8 cellular contexts compared by ENCODE assay signal in genomic region chr6:33392168-33392947, GRCh38. TPM values are rescaled to one million over a fixed set of nuclear protein-coding genes. Genes with fewer than 3 reads are reported as not detected.
A peak's percentile ranks its signal among the peaks of the same experiment; 100 is the strongest.
DNase-seq lines count a peak whose midpoint lies in the region; ATAC-seq and TF ChIP-seq lines count a peak whose summit lies in the region.

No MANE protein-coding gene starts in this region.

- no peaks in the 10 kb centered on the region for H3K36me3 ChIP-seq in CD8-positive, alpha-beta memory T cell (ENCODE audit: insufficient read depth, low read length)
- H3K36me3 ChIP-seq in GM23248 (ENCODE audit: low read depth): no peaks in the 10 kb centered on the region
- H3K36me3 ChIP-seq in SJSA1: peaks cover 42% of the 10 kb centered on the region
- H3K36me3 ChIP-seq in esophagus muscularis mucosa: no peaks in the 10 kb centered on the region
- H3K36me3 ChIP-seq in rectal smooth muscle tissue (ENCODE audit: control insufficient read depth, insufficient read depth, low read length): no peaks in the 10 kb centered on the region

- H4K20me1 ChIP-seq in GM23248 (ENCODE audit: insufficient read depth): no peaks in the 10 kb centered on the region

- H3K9ac ChIP-seq in GM23248 (peak overlapping the region; percentile 85), rectal smooth muscle tissue (ENCODE audit: low read length) (peak overlapping the region; percentile 21)

- DNase-seq in CD8-positive, alpha-beta memory T cell: peak in 1 of 5 donors; percentile 35
- DNase-seq in GM23248 (no peak), SJSA1 (ENCODE audit: low read depth in 1 of 2, low spot score in 2 of 2) (peak in 1 of 2 experiments; percentile 51), esophagus muscularis mucosa (ENCODE audit: extremely low spot score) (no peak), hepatic stellate cell (ENCODE audit: low spot score) (no peak)

- H3K79me2 ChIP-seq in GM23248 (ENCODE audit: insufficient read depth): peaks cover 53% of the 10 kb centered on the region

- peak overlapping the region; percentile 72 to 88 (median 86) for H3K4me3 Mint-ChIP-seq in CD8-positive, alpha-beta memory T cell

- peaks cover 13% of the 10 kb centered on the region; the same call in 1 of the 2 replicates for H3F3A ChIP-seq in GM23248 (ENCODE audit: insufficient read depth)

- H3K4me1 ChIP-seq in CD8-positive, alpha-beta memory T cell (ENCODE audit: insufficient read depth, low read length): peaks cover 22% of the 10 kb centered on the region
- H3K4me1 ChIP-seq in GM23248 (ENCODE audit: insufficient read depth) (peaks cover 8% of the 10 kb centered on the region; the same call in 1 of the 2 replicates), SJSA1 (replicated peaks) (peaks cover 34% of the 10 kb centered on the region), esophagus muscularis mucosa (peaks cover 8 to 15% (median 14%) of the 10 kb centered on the region in 4 donors), rectal smooth muscle tissue (ENCODE audit: control insufficient read depth, insufficient read depth, low read length) (peaks cover 9% of the 10 kb centered on the region)

- no peak for TF ChIP-seq EP300 in esophagus muscularis mucosa (IDR thresholded peaks at IDR 0.05)

- H3K4me1 Mint-ChIP-seq in CD8-positive, alpha-beta memory T cell: peaks cover 22 to 37% (median 36%) of the 10 kb centered on the region in 3 donors

- no peaks in the 10 kb centered on the region for H3K9me2 ChIP-seq in GM23248 (ENCODE audit: insufficient read depth)

- peak overlapping the region; percentile 84 for H2AFZ ChIP-seq in GM23248

- no peak for TF ChIP-seq POLR2A in esophagus muscularis mucosa (IDR thresholded peaks at IDR 0.05; ENCODE audit: low read depth)

- H3K27ac ChIP-seq in CD8-positive, alpha-beta memory T cell (ENCODE audit: low read depth, low read length): peak overlapping the region; percentile 79
- H3K27ac ChIP-seq in GM23248 (peak overlapping the region; percentile 77), SJSA1 (peak overlapping the region; percentile 95), esophagus muscularis mucosa (replicated peaks in 1 of 4) (peak overlapping the region; percentile 87 to 92 (median 90)), rectal smooth muscle tissue (ENCODE audit: low read depth, low read length) (peak overlapping the region; percentile 93)

- no peaks in the 10 kb centered on the region for H3K27me3 ChIP-seq in CD8-positive, alpha-beta memory T cell (ENCODE audit: insufficient read depth, low read length, poor library complexity, severe bottlenecking)
- no peaks in the 10 kb centered on the region for H3K27me3 ChIP-seq in GM23248 (replicated peaks; ENCODE audit: insufficient read depth)
- no peaks in the 10 kb centered on the region for H3K27me3 ChIP-seq in SJSA1 (replicated peaks)
- no peaks in the 10 kb centered on the region for H3K27me3 ChIP-seq in esophagus muscularis mucosa
- no peaks in the 10 kb centered on the region for H3K27me3 ChIP-seq in rectal smooth muscle tissue (ENCODE audit: control insufficient read depth, insufficient read depth, low read length)

- peak overlapping the region; percentile 84 for H3K4me2 ChIP-seq in GM23248 (ENCODE audit: unreplicated experiment)

- CTCF ChIA-PET in CD8-positive, alpha-beta memory T cell (lab: Charles Lee): interaction anchor here (1.3 kb wide), 1 partner anchor 17 kb away, joined by 3 read pairs; no protein-coding TSS in a partner anchor

- intact Hi-C loops in esophagus muscularis mucosa (cut with DNase I): loop anchor here (5.0 to 10.0 kb wide), 3 partner anchors 35 to 182 kb away; partner anchors contain the start of gene ZBTB9

- H3K9me3 ChIP-seq in CD8-positive, alpha-beta memory T cell (ENCODE audit: low read length): no peaks in the 10 kb centered on the region
- no peaks in the 10 kb centered on the region for H3K9me3 ChIP-seq in GM23248 (ENCODE audit: low read depth)
- no peaks in the 10 kb centered on the region for H3K9me3 ChIP-seq in SJSA1 (replicated peaks)
- no peaks in the 10 kb centered on the region for H3K9me3 ChIP-seq in esophagus muscularis mucosa

- peak overlapping the region; percentile 75 to 98 (median 98) for H3K27ac Mint-ChIP-seq in CD8-positive, alpha-beta memory T cell

- no peaks in the 10 kb centered on the region for H3K27me3 Mint-ChIP-seq in CD8-positive, alpha-beta memory T cell

- no peak for ATAC-seq in GM19035 (IDR thresholded peaks at IDR 0.05; ENCODE audit: unreplicated experiment)
- ATAC-seq in HG03469 (IDR thresholded peaks at IDR 0.05; ENCODE audit: unreplicated experiment): no peak

- POLR2A ChIA-PET in CD8-positive, alpha-beta memory T cell (lab: Charles Lee): interaction anchor here (1.2 kb wide), 1 partner anchor 26 kb away, joined by 3 read pairs; the partner anchor contains the start of gene CUTA

- TF ChIP-seq CTCF in esophagus muscularis mucosa (IDR thresholded peaks at IDR 0.05): no peak

- 12% methylated on average over 13 of the region's 13 CpGs for WGBS in GM23248 (ENCODE audit: low coverage in 1 of 2, low lambda C conversion rate in 2 of 2, missing lambda C conversion rate in 2 of 2), 2 experiments
- 21% methylated on average over 13 of the region's 13 CpGs for WGBS in esophagus muscularis mucosa

- no peaks in the 10 kb centered on the region for H3K36me3 Mint-ChIP-seq in CD8-positive, alpha-beta memory T cell

- in situ Hi-C loops in GM23248 (cut with MboI): no loop called here

- peak overlapping the region; percentile 78 for H3K4me3 ChIP-seq in CD8-positive, alpha-beta memory T cell (ENCODE audit: low read length)
- H3K4me3 ChIP-seq in GM23248 (peak overlapping the region; percentile 84), SJSA1 (peak overlapping the region; percentile 78), esophagus muscularis mucosa (peak overlapping the region; percentile 56 to 69 (median 58)), rectal smooth muscle tissue (ENCODE audit: low read length) (peak overlapping the region; percentile 86)

- H3K9me3 Mint-ChIP-seq in CD8-positive, alpha-beta memory T cell: no peaks in the 10 kb centered on the region

RNA-seq across cellular contexts. Expression of gene KIFC1, which starts 0.7 kb away (rescaled TPM):
- 10 to 100 TPM; 51.6 to 52.7 TPM for total RNA-seq in CD8-positive, alpha-beta memory T cell
- 0.39 TPM for polyA plus RNA-seq in CD8-positive, alpha-beta memory T cell
- total RNA-seq in GM23248 (2014; rRNA removed; shearing (Covaris generic)): 14.4 and 14.5 TPM in 2 replicates
- polyA plus RNA-seq in GM23248 (2016; fragmentation: Nextera tagmentation; extraction: Ambion mirVana): 3.9 and 4.0 TPM in 2 replicates
- 95.5 and 120 TPM in 2 replicates for total RNA-seq in SJSA1 (2014; rRNA removed; shearing (Covaris generic))
- total RNA-seq in esophagus muscularis mucosa: 1 to 10 TPM in 1 of 4 donors, under 1 TPM in 2, not detected in 1; 0.39 to 1.1 (median 0.42) TPM

RNA-seq across cellular contexts. Expression of gene PHF1, which starts 18.5 kb away (rescaled TPM):
- total RNA-seq in CD8-positive, alpha-beta memory T cell: 10 to 100 TPM; 38.5 to 43.3 TPM
- polyA plus RNA-seq in CD8-positive, alpha-beta memory T cell: 76.5 TPM
- total RNA-seq in GM23248 (2014; rRNA removed; shearing (Covaris generic)): 39.8 and 44.9 TPM in 2 replicates
- 24.5 TPM in 2 replicates for polyA plus RNA-seq in GM23248 (2016; fragmentation: Nextera tagmentation; extraction: Ambion mirVana)
- total RNA-seq in SJSA1 (2014; rRNA removed; shearing (Covaris generic)): 15.9 and 23.2 TPM in 2 replicates
- 10 to 100 TPM; 68.5 to 91.5 (median 84.9) TPM for total RNA-seq in esophagus muscularis mucosa

RNA-seq across cellular contexts. Expression of gene CUTA, which starts 25.5 kb away (rescaled TPM):
- 100 to 1,000 TPM; 149 to 164 TPM for total RNA-seq in CD8-positive, alpha-beta memory T cell
- polyA plus RNA-seq in CD8-positive, alpha-beta memory T cell: 451 TPM
- total RNA-seq in GM23248 (2014; rRNA removed; shearing (Covaris generic)): 197 and 204 TPM in 2 replicates
- polyA plus RNA-seq in GM23248 (2016; fragmentation: Nextera tagmentation; extraction: Ambion mirVana): 397 and 404 TPM in 2 replicates
- 201 and 341 TPM in 2 replicates for total RNA-seq in SJSA1 (2014; rRNA removed; shearing (Covaris generic))
- 100 to 1,000 TPM; 109 to 136 (median 123) TPM for total RNA-seq in esophagus muscularis mucosa

RNA-seq across cellular contexts. Expression of gene SYNGAP1, which starts 27.5 kb away (rescaled TPM):
- 10 to 100 TPM; 22.6 to 24.9 TPM for total RNA-seq in CD8-positive, alpha-beta memory T cell
- polyA plus RNA-seq in CD8-positive, alpha-beta memory T cell: 1.0 TPM
- total RNA-seq in GM23248 (2014; rRNA removed; shearing (Covaris generic)): 2.8 and 3.7 TPM in 2 replicates
- 0.42 and 0.65 TPM in 2 replicates for polyA plus RNA-seq in GM23248 (2016; fragmentation: Nextera tagmentation; extraction: Ambion mirVana)
- total RNA-seq in SJSA1 (2014; rRNA removed; shearing (Covaris generic)): 0.69 and 1.1 TPM in 2 replicates
- 10 to 100 TPM in 3 of 4 donors, 1 to 10 TPM in 1; 8.0 to 17.6 (median 13.2) TPM for total RNA-seq in esophagus muscularis mucosa
